8 cellular contexts compared by ENCODE assay signal in the genomic region with DNA sequence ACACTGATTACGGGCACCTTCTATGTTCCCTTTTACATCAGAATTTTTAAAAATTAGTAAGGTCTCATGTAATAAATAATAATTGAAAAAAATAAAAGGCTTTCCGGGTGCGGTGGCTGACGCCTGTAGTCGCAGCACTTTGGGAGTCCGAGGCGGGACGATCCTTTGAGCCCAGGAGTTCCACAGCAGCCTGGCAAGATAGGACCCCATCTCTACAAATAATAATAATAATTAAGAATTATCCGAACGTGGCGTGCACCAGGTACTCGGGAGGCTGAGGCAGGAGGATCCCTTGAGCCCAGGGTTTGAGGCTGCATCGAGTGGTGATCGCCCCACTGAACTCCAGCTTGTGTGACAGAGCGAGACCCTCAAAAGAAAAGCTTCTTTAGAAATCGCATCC. TPM values are rescaled to one million over a fixed set of nuclear protein-coding genes. Genes with fewer than 3 reads are reported as not detected.
A peak's percentile ranks its signal among the peaks of the same experiment; 100 is the strongest.
DNase-seq lines count a peak whose midpoint lies in the region; ATAC-seq and TF ChIP-seq lines count a peak whose summit lies in the region.

No MANE protein-coding gene starts in this region.

- H3K27ac ChIP-seq in CD8-positive, alpha-beta memory T cell (ENCODE audit: low read depth, low read length), result no peak overlapping the region
- H3K27ac ChIP-seq in RWPE1 (peak overlapping the region; percentile 70), esophagus muscularis mucosa (replicated peaks in 1 of 4) (peak overlapping the region; percentile 77 to 90 (median 89)), parathyroid adenoma (no peak overlapping the region)

- H3K4me2 ChIP-seq in parathyroid adenoma (ENCODE audit: low read length), result peak overlapping the region; percentile 86

- no peak overlapping the region for H3K9ac ChIP-seq in parathyroid adenoma

- H3K36me3 Mint-ChIP-seq in CD8-positive, alpha-beta memory T cell, result peaks cover 0 to 36% (median 6%) of the 10 kb centered on the region in 3 donors

- no peaks in the 10 kb centered on the region for H3K27me3 Mint-ChIP-seq in CD8-positive, alpha-beta memory T cell

- no peak for ATAC-seq in GM19395 (IDR thresholded peaks at IDR 0.05; ENCODE audit: unreplicated experiment)

- no peak for TF ChIP-seq CTCF in RWPE1 (conservative IDR thresholded peaks at IDR 0.05; ENCODE audit: low read depth)
- TF ChIP-seq CTCF in esophagus muscularis mucosa (IDR thresholded peaks at IDR 0.05), result no peak
- no peak for TF ChIP-seq CTCF in parathyroid adenoma (IDR thresholded peaks at IDR 0.05)

- H3K4me3 Mint-ChIP-seq in CD8-positive, alpha-beta memory T cell, result peak overlapping the region in 6 of 7 donors; percentile 10 to 98 (median 96)

- CTCF ChIA-PET in CD8-positive, alpha-beta memory T cell (lab: Charles Lee), result interaction anchor here (0.8 to 4.0 kb wide), 4 partner anchors 52 to 332 kb away, joined by 3 to 36 read pairs (median 6); a partner anchor contains a TSS
- CTCF ChIA-PET in RWPE1 (lab: Yijun Ruan, JAX), result interaction anchor here (1.0 kb wide), 1 partner anchor 51 kb away, joined by 3 read pairs; a partner anchor contains a TSS

- H3K4me1 ChIP-seq in CD8-positive, alpha-beta memory T cell (ENCODE audit: insufficient read depth, low read length), result peaks cover 20% of the 10 kb centered on the region
- H3K4me1 ChIP-seq in esophagus muscularis mucosa (peaks cover 30 to 44% (median 43%) of the 10 kb centered on the region in 4 donors), parathyroid adenoma (no peaks in the 10 kb centered on the region)

- no peaks in the 10 kb centered on the region for H3K9me3 Mint-ChIP-seq in CD8-positive, alpha-beta memory T cell

- peak overlapping the region in 6 of 8 donors; percentile 90 to 96 (median 94) for H3K27ac Mint-ChIP-seq in CD8-positive, alpha-beta memory T cell

- H3K4me1 Mint-ChIP-seq in CD8-positive, alpha-beta memory T cell, result peaks cover 37 to 49% (median 49%) of the 10 kb centered on the region in 3 donors

- H3K27me3 ChIP-seq in CD8-positive, alpha-beta memory T cell (ENCODE audit: insufficient read depth, low read length, poor library complexity, severe bottlenecking), result no peaks in the 10 kb centered on the region
- H3K27me3 ChIP-seq in esophagus muscularis mucosa (no peaks in the 10 kb centered on the region), parathyroid adenoma (ENCODE audit: control insufficient read depth, insufficient read depth, low read length) (no peaks in the 10 kb centered on the region)

- DNase-seq in CD8-positive, alpha-beta memory T cell, result peak in 2 of 5 donors; percentile 3 to 43
- DNase-seq in RWPE1 (ENCODE audit: low spot score), result no peak
- no peak for DNase-seq in esophagus muscularis mucosa (ENCODE audit: extremely low spot score)
- no peak for DNase-seq in NCI-H345 treated with DMSO at 0.1 percent for 48 hours (lab: John Stamatoyannopoulos, UW; ENCODE audit: unreplicated experiment)
- DNase-seq in NCI-H524 treated with DMSO at 0.1 percent for 48 hours (lab: John Stamatoyannopoulos, UW), result no peak
- no peak for DNase-seq in LoVo (ENCODE audit: low spot score)

- no peak for TF ChIP-seq POLR2A in esophagus muscularis mucosa (IDR thresholded peaks at IDR 0.05; ENCODE audit: low read depth)

- H2AFZ ChIP-seq in parathyroid adenoma, result peak overlapping the region; percentile 81

- intact Hi-C loops in esophagus muscularis mucosa (cut with DNase I), result loop anchor here (2.0 to 5.0 kb wide), 2 partner anchors 52 to 78 kb away; a partner anchor contains a TSS

- H3K79me2 ChIP-seq in parathyroid adenoma, result peaks cover 4% of the 10 kb centered on the region

- H3K9me3 ChIP-seq in CD8-positive, alpha-beta memory T cell (ENCODE audit: low read length), result no peaks in the 10 kb centered on the region
- H3K9me3 ChIP-seq in esophagus muscularis mucosa (no peaks in the 10 kb centered on the region), parathyroid adenoma (ENCODE audit: control insufficient read depth, low read length) (no peaks in the 10 kb centered on the region)

- peaks cover 5% of the 10 kb centered on the region for H3K36me3 ChIP-seq in CD8-positive, alpha-beta memory T cell (ENCODE audit: insufficient read depth, low read length)
- peaks cover 0 to 12% (median 2%) of the 10 kb centered on the region in 4 donors for H3K36me3 ChIP-seq in esophagus muscularis mucosa
- no peaks in the 10 kb centered on the region for H3K36me3 ChIP-seq in parathyroid adenoma (ENCODE audit: control insufficient read depth, insufficient read depth, low read length)

- 94% methylated on average over 16 of the region's 16 CpGs for WGBS in esophagus muscularis mucosa

- no peak for TF ChIP-seq EP300 in esophagus muscularis mucosa (IDR thresholded peaks at IDR 0.05)

- peak overlapping the region; percentile 68 for H3K4me3 ChIP-seq in CD8-positive, alpha-beta memory T cell (ENCODE audit: low read length)
- H3K4me3 ChIP-seq in esophagus muscularis mucosa, result peak overlapping the region; percentile 89 to 97 (median 92)
- peak overlapping the region; percentile 65 for H3K4me3 ChIP-seq in parathyroid adenoma (ENCODE audit: low read depth, low read length)

- POLR2A ChIA-PET in CD8-positive, alpha-beta memory T cell (lab: Charles Lee), result interaction anchor here (1.1 to 2.1 kb wide), 4 partner anchors 46 to 75 kb away, joined by 3 to 33 read pairs (median 9); a partner anchor contains a TSS
- POLR2A ChIA-PET in RWPE1 (lab: Yijun Ruan, JAX; ENCODE audit: low non-redundant PET), result interaction anchor here (0.6 kb wide), 1 partner anchor 1211 kb away, joined by 3 read pairs; no protein-coding TSS in a partner anchor

RNA-seq across cellular contexts. Expression of a gene that starts 0.8 kb away (rescaled TPM):
- 10 to 100 TPM; 35.7 to 37.9 TPM for total RNA-seq in CD8-positive, alpha-beta memory T cell
- 39.0 TPM for polyA plus RNA-seq in CD8-positive, alpha-beta memory T cell
- 10 to 100 TPM; 22.6 to 50.3 (median 44.5) TPM for total RNA-seq in esophagus muscularis mucosa

RNA-seq across cellular contexts. Expression of a gene that starts 51.4 kb away (rescaled TPM):
- total RNA-seq in CD8-positive, alpha-beta memory T cell, result 10 to 100 TPM; 43.8 to 46.5 TPM
- 63.3 TPM for polyA plus RNA-seq in CD8-positive, alpha-beta memory T cell
- 10 to 100 TPM; 21.2 to 40.0 (median 33.6) TPM for total RNA-seq in esophagus muscularis mucosa

RNA-seq across cellular contexts. Expression of a gene that starts 55.1 kb away (rescaled TPM):
- total RNA-seq in CD8-positive, alpha-beta memory T cell, result 100 to 1,000 TPM; 494 to 515 TPM
- 372 TPM for polyA plus RNA-seq in CD8-positive, alpha-beta memory T cell
- 100 to 1,000 TPM; 173 to 247 (median 195) TPM for total RNA-seq in esophagus muscularis mucosa

Comparison
In these comparisons a context has a peak if more than half of its experiments do, and no peak if none do; other contexts are left out.
1. H3K27ac ChIP-seq: peak in RWPE1 (single experiment) and esophagus muscularis mucosa (4 of 4); none in CD8-positive, alpha-beta memory T cell (single experiment) and parathyroid adenoma (single experiment).
2. Peak in every context shown above with its lines, with median percentiles within 50 percentile points of each other: H3K4me3 ChIP-seq.